In genomic region chr19:45863840-45864628, GRCh38 we compare ENCODE assay signal across 1 cellular context.
A peak's percentile ranks its signal among the peaks of the same experiment; 100 is the strongest.
TF ChIP-seq lines count a peak whose summit lies in the region.

TSS of gene FOXA3 (plus strand) at chr19:45864326. CDS start at chr19:45864457, 131 bp downstream.

TF ChIP-seq in HepG2, 621 proteins besides CTCF, POLR2A, EP300 and RAD21 (continued from another document and continues in another):
- peak; percentile 66; the same call in 1 of the 2 replicates for TF ChIP-seq GABPB1 (CRISPR knock-in tag; IDR thresholded peaks at IDR 0.05)
- TF ChIP-seq ZNF766 (CRISPR knock-in tag; IDR thresholded peaks at IDR 0.05; ENCODE audit: borderline replicate concordance), result no peak
- 0 out of 2 replicates have a peak, but pooled peaks have one; percentile 10 for TF ChIP-seq NKX3-1 (CRISPR knock-in tag; IDR thresholded peaks at IDR 0.05)
- TF ChIP-seq ARNTL (CRISPR knock-in tag; IDR thresholded peaks at IDR 0.05), result peak; percentile 72
- no peak for TF ChIP-seq MED8 (CRISPR knock-in tag; IDR thresholded peaks at IDR 0.05; ENCODE audit: insufficient replicate concordance)
- peak; percentile 47; the same call in 1 of the 2 replicates for TF ChIP-seq ZBED4 (CRISPR knock-in tag; IDR thresholded peaks at IDR 0.05; ENCODE audit: borderline replicate concordance)
- TF ChIP-seq RCOR2 (CRISPR knock-in tag; IDR thresholded peaks at IDR 0.05), result peak; percentile 78
- TF ChIP-seq DNMT1 (CRISPR knock-in tag; IDR thresholded peaks at IDR 0.05), result no peak
- no peak; the same call in 1 of the 2 replicates for TF ChIP-seq TEF (CRISPR knock-in tag; IDR thresholded peaks at IDR 0.05)
- peak; percentile 42 for TF ChIP-seq AGO2 (optimal IDR thresholded peaks at IDR 0.05; ENCODE audit: low read depth, low read length)
- TF ChIP-seq ZNF768 (CRISPR knock-in tag; IDR thresholded peaks at IDR 0.05), result peak; percentile 65
- no peak for TF ChIP-seq ZNF468 (CRISPR knock-in tag; IDR thresholded peaks at IDR 0.05)
- TF ChIP-seq HMG20B (CRISPR knock-in tag; conservative IDR thresholded peaks at IDR 0.05), result no peak
- TF ChIP-seq ZKSCAN1 (IDR thresholded peaks at IDR 0.05; ENCODE audit: low read length), result no peak
- TF ChIP-seq ZNF20 (CRISPR knock-in tag; IDR thresholded peaks at IDR 0.05), result 0 out of 2 replicates have a peak, but pooled peaks have one; percentile 40
- no peak for TF ChIP-seq ATF5 (CRISPR knock-in tag; IDR thresholded peaks at IDR 0.05; ENCODE audit: low read depth)
- TF ChIP-seq AKAP8 (CRISPR knock-in tag; IDR thresholded peaks at IDR 0.05), result no peak
- TF ChIP-seq RXRA (CRISPR knock-in tag; IDR thresholded peaks at IDR 0.05), result no peak
- TF ChIP-seq YEATS2 (CRISPR knock-in tag; IDR thresholded peaks at IDR 0.05; ENCODE audit: borderline replicate concordance), result peak; percentile 39; the same call in 1 of the 2 replicates
- no peak for TF ChIP-seq ZNF580 (CRISPR knock-in tag; IDR thresholded peaks at IDR 0.05; ENCODE audit: borderline replicate concordance, low read depth)
- no peak for TF ChIP-seq TP53 (CRISPR knock-in tag; conservative IDR thresholded peaks at IDR 0.05)
- TF ChIP-seq MTA3 (CRISPR knock-in tag; IDR thresholded peaks at IDR 0.05), result no peak
- TF ChIP-seq ZNF704 (CRISPR knock-in tag; IDR thresholded peaks at IDR 0.05; ENCODE audit: borderline replicate concordance), result no peak
- TF ChIP-seq ZNF614 (CRISPR knock-in tag; IDR thresholded peaks at IDR 0.05; ENCODE audit: borderline replicate concordance), result 0 out of 2 replicates have a peak, but pooled peaks have one; percentile 49
- 0 out of 2 replicates have a peak, but pooled peaks have one; percentile 33 for TF ChIP-seq ARID2 (CRISPR knock-in tag; IDR thresholded peaks at IDR 0.05; ENCODE audit: borderline replicate concordance)
- TF ChIP-seq ZNF513 (CRISPR knock-in tag; conservative IDR thresholded peaks at IDR 0.05), result no peak
- no peak for TF ChIP-seq ZFP1 (CRISPR knock-in tag; IDR thresholded peaks at IDR 0.05)
- TF ChIP-seq ATM (IDR thresholded peaks at IDR 0.05; ENCODE audit: borderline replicate concordance), result no peak
- peak; percentile 90 for TF ChIP-seq ZNF777 (CRISPR knock-in tag; IDR thresholded peaks at IDR 0.05)
- TF ChIP-seq MXD3 (CRISPR knock-in tag; IDR thresholded peaks at IDR 0.05), result no peak; the same call in 1 of the 2 replicates
- TF ChIP-seq ZNF33A (CRISPR knock-in tag; IDR thresholded peaks at IDR 0.05; ENCODE audit: borderline replicate concordance), result no peak
- no peak for TF ChIP-seq BRCA1 (CRISPR knock-in tag; IDR thresholded peaks at IDR 0.05)
- TF ChIP-seq ZNF879 (CRISPR knock-in tag; IDR thresholded peaks at IDR 0.05), result no peak
- peak; percentile 28; the same call in 1 of the 2 replicates for TF ChIP-seq GATAD2A (CRISPR knock-in tag; IDR thresholded peaks at IDR 0.05)
- no peak for TF ChIP-seq MAFF (IDR thresholded peaks at IDR 0.05; ENCODE audit: low read depth, low read length)
- TF ChIP-seq ZNF558 (CRISPR knock-in tag; IDR thresholded peaks at IDR 0.05; ENCODE audit: borderline replicate concordance), result no peak
- TF ChIP-seq ZNF136 (CRISPR knock-in tag; IDR thresholded peaks at IDR 0.05; ENCODE audit: low read depth), result no peak
- peak; percentile 43; the same call in 1 of the 2 replicates for TF ChIP-seq MYC (CRISPR knock-in tag; IDR thresholded peaks at IDR 0.05; ENCODE audit: borderline replicate concordance)
- TF ChIP-seq MBNL3 (CRISPR knock-in tag; conservative IDR thresholded peaks at IDR 0.05), result no peak
- no peak; the same call in 1 of the 2 replicates for TF ChIP-seq ZNF331 (CRISPR knock-in tag; IDR thresholded peaks at IDR 0.05)
- TF ChIP-seq ZNF124 (CRISPR knock-in tag; IDR thresholded peaks at IDR 0.05), result no peak
- no peak; the same call in 1 of the 2 replicates for TF ChIP-seq ZNF547 (CRISPR knock-in tag; IDR thresholded peaks at IDR 0.05)
- TF ChIP-seq ZNF740 (CRISPR knock-in tag; IDR thresholded peaks at IDR 0.05), result no peak
- TF ChIP-seq CHD2 (IDR thresholded peaks at IDR 0.05; ENCODE audit: low read depth, low read length), result no peak
- peak; percentile 24 for TF ChIP-seq AGO1 (IDR thresholded peaks at IDR 0.05; ENCODE audit: low read depth, low read length, poor library complexity, severe bottlenecking)
- peak; percentile 33; the same call in 1 of the 2 replicates for TF ChIP-seq ETV5 (CRISPR knock-in tag; IDR thresholded peaks at IDR 0.05; ENCODE audit: borderline replicate concordance)
- no peak for TF ChIP-seq NCOA1 (CRISPR knock-in tag; IDR thresholded peaks at IDR 0.05)
- TF ChIP-seq SUZ12 (IDR thresholded peaks at IDR 0.05; ENCODE audit: low read depth, low read length), result no peak
- no peak for TF ChIP-seq HMG20A (CRISPR knock-in tag; IDR thresholded peaks at IDR 0.05; ENCODE audit: borderline replicate concordance)
- TF ChIP-seq ZNF12 (CRISPR knock-in tag; IDR thresholded peaks at IDR 0.05), result no peak
- no peak for TF ChIP-seq TIGD3 (CRISPR knock-in tag; IDR thresholded peaks at IDR 0.05; ENCODE audit: borderline replicate concordance)
- peak; percentile 76; the same call in 1 of the 2 replicates for TF ChIP-seq KDM2A (CRISPR knock-in tag; IDR thresholded peaks at IDR 0.05; ENCODE audit: borderline replicate concordance, low read depth)
- TF ChIP-seq FOXK1 (CRISPR knock-in tag; IDR thresholded peaks at IDR 0.05; ENCODE audit: borderline replicate concordance, low read depth), result 0 out of 2 replicates have a peak, but pooled peaks have one; percentile 45
- TF ChIP-seq BATF2 (CRISPR knock-in tag; IDR thresholded peaks at IDR 0.05), result no peak
- no peak for TF ChIP-seq ZNF589 (CRISPR knock-in tag; conservative IDR thresholded peaks at IDR 0.05)
- no peak for TF ChIP-seq CEBPG (CRISPR knock-in tag; IDR thresholded peaks at IDR 0.05)
- TF ChIP-seq ADNP (CRISPR knock-in tag; IDR thresholded peaks at IDR 0.05), result peak; percentile 90; the same call in 1 of the 2 replicates
- peak; percentile 49; the same call in 1 of the 2 replicates for TF ChIP-seq ZMAT3 (CRISPR knock-in tag; conservative IDR thresholded peaks at IDR 0.05)
- peak; percentile 61; the same call in 1 of the 2 replicates for TF ChIP-seq TFDP1 (CRISPR knock-in tag; IDR thresholded peaks at IDR 0.05; ENCODE audit: borderline replicate concordance)
